Comparison of ENCODE assay signal across 20 cellular contexts in genomic region chr20:40651121-40651520, GRCh38. TPM values are rescaled to one million over a fixed set of nuclear protein-coding genes. Genes with fewer than 3 reads are reported as not detected.
DNase-seq lines count a peak whose midpoint lies in the region; ATAC-seq and TF ChIP-seq lines count a peak whose summit lies in the region.
"Had no signal": no experiment of that assay in that cellular context is flagged by ENCODE, and none has a peak within 500 bp of the region (broad histone marks: within the 10 kb centered on the region; RNA-seq: fewer than 3 reads in every experiment).

No MANE protein-coding gene starts in this region.

- H3K36me3 ChIP-seq in osteoblast (ENCODE audit: insufficient read depth, low read length), result no peaks in the 10 kb centered on the region
- H3K36me3 ChIP-seq: adrenal gland, colonic mucosa, left ventricle myocardium inferior had no signal

- H3K4me3 ChIP-seq in epithelial cell of esophagus (ENCODE audit: low read length), result no peak overlapping the region
- H3K4me3 ChIP-seq in osteoblast (ENCODE audit: insufficient read depth, low read length), result no peak overlapping the region
- H3K4me3 ChIP-seq: adrenal gland, colonic mucosa, left ventricle myocardium inferior had no signal

- ATAC-seq in GM18870 (IDR thresholded peaks at IDR 0.05; ENCODE audit: unreplicated experiment), result no peak

- TF ChIP-seq CTCF in epithelial cell of esophagus (IDR thresholded peaks at IDR 0.05; ENCODE audit: insufficient read depth, low read depth, low read length, missing control alignments) (no peak), osteoblast (IDR thresholded peaks at IDR 0.05; ENCODE audit: extremely low read depth, low read depth, low read length) (no peak)

- peak overlapping the region; percentile 21 for H3K4me2 ChIP-seq in osteoblast (ENCODE audit: insufficient read depth, low read length)

- no peaks in the 10 kb centered on the region for H3K27me3 ChIP-seq in osteoblast (ENCODE audit: insufficient read depth, low read length)
- H3K27me3 ChIP-seq: adrenal gland, colonic mucosa had no signal

- H3K4me1 ChIP-seq in osteoblast (ENCODE audit: insufficient read depth, low read length), result peaks cover 3% of the 10 kb centered on the region
- H3K4me1 ChIP-seq: Caco-2, colonic mucosa had no signal

- H3K27ac ChIP-seq in osteoblast (ENCODE audit: low read depth, low read length), result no peak overlapping the region
- H3K27ac ChIP-seq: adrenal gland, colonic mucosa, left ventricle myocardium inferior had no signal

- DNase-seq in ELR (ENCODE audit: low read depth) (peak; percentile 75), SW480 (ENCODE audit: low spot score) (peak; percentile 32), epithelial cell of esophagus (ENCODE audit: low read depth) (peak; percentile 78), osteoblast (ENCODE audit: insufficient read length, low spot score, missing footprints) (no peak), NCI-H1092 (lab: John Stamatoyannopoulos, UW) (no peak), T-helper 9 cell (no peak), AG08396 (ENCODE audit: low spot score) (no peak)
- DNase-seq: activated CD8-positive, alpha-beta memory T cell treated with anti-CD3 and anti-CD28 coated beads, Interleukin-2, amount 50 U/mL, for 48 hours; activated gamma-delta T cell; Caco-2; colonic mucosa; GOT3; left ventricle myocardium inferior; NCI-H510A; retina; stimulated activated CD4-positive, alpha-beta T cell treated with anti-CD3 and anti-CD28 coated beads, Interleukin-12 subunit alpha, Interleukin-12 subunit beta, amount 100 ng/mL, for 4 hours; stimulated activated CD8-positive, alpha-beta memory T cell treated with anti-CD3 and anti-CD28 coated beads, Interleukin-4, amount 100 ng/mL, for 48 hours; T-helper 1 cell had no signal

- H4K20me1 ChIP-seq in osteoblast (ENCODE audit: insufficient read depth, low read length), result no peaks in the 10 kb centered on the region

- no peaks in the 10 kb centered on the region for H3K9me3 ChIP-seq in osteoblast (ENCODE audit: low read depth, low read length)
- H3K9me3 ChIP-seq: adrenal gland, Caco-2, colonic mucosa, left ventricle myocardium inferior had no signal

- no peak overlapping the region for H2AFZ ChIP-seq in osteoblast (ENCODE audit: low read length)

- H3K79me2 ChIP-seq in osteoblast (ENCODE audit: insufficient read depth, low read length), result no peaks in the 10 kb centered on the region

RNA-seq across cellular contexts. Expression of gene MAFB, which starts 37.9 kb away (rescaled TPM):
- total RNA-seq in osteoblast, result 12.1 and 12.7 TPM in 2 replicates

Comparison
In these comparisons a context has a peak if more than half of its experiments do, and no peak if none do; other contexts are left out.
1. DNase-seq: peak in ELR (single experiment), SW480 (single experiment) and epithelial cell of esophagus (single experiment); none in osteoblast (single experiment), NCI-H1092 (single experiment), T-helper 9 cell (single experiment) and AG08396 (single experiment).